2 cellular contexts compared by ENCODE assay signal in the genomic region with DNA sequence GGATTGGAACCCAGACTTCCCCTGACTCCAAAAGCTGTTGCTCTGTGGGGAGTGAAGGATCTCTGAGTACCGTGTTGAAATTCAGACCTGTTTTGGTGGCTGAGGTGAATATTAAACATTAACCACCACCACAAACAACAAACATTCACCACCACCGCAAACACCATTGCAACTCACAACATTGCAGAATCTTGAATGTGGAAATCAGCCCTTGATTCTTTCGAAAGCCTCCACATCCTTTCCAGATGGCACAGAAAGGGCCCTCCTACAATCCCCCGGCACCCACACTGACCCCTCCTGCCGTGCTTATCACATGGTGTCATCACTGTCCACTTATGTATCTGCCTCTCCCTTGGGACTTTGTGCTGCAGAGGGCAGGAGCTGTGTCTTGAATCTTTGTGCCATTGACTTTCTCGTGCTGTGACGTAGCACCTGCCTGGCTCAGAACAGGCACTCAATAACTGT.
TF ChIP-seq lines count a peak whose summit lies in the region.

No MANE protein-coding gene starts in this region.

TF ChIP-seq in IMR-90, 13 proteins besides CTCF, POLR2A, EP300 and RAD21:
- TF ChIP-seq RCOR1 (IDR thresholded peaks at IDR 0.05; ENCODE audit: insufficient replicate concordance, low read length) (no peak), CEBPB (IDR thresholded peaks at IDR 0.05; ENCODE audit: low read depth, low read length) (peak; percentile 82)
TF ChIP-seq in IMR-90: peak in this region for 1.

TF ChIP-seq in WTC11, 78 proteins besides CTCF, POLR2A, EP300 and RAD21:
- TF ChIP-seq GRHL2 (CRISPR knock-in tag; IDR thresholded peaks at IDR 0.05; ENCODE audit: insufficient replicate concordance, severe bottlenecking) (no peak), HMGA2 (CRISPR knock-in tag; IDR thresholded peaks at IDR 0.05) (no peak), RORB (CRISPR knock-in tag; IDR thresholded peaks at IDR 0.05) (no peak), E2F5 (CRISPR knock-in tag; IDR thresholded peaks at IDR 0.05) (no peak), AR (CRISPR knock-in tag; IDR thresholded peaks at IDR 0.05) (no peak), ZNF219 (CRISPR knock-in tag; IDR thresholded peaks at IDR 0.05; ENCODE audit: borderline replicate concordance) (no peak), GABPB1 (CRISPR knock-in tag; IDR thresholded peaks at IDR 0.05) (peak; percentile 55)
- TF ChIP-seq, protein P1, sequence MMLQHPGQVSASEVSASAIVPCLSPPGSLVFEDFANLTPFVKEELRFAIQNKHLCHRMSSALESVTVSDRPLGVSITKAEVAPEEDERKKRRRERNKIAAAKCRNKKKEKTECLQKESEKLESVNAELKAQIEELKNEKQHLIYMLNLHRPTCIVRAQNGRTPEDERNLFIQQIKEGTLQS (CRISPR knock-in tag; conservative IDR thresholded peaks at IDR 0.05) = no peak
- TF ChIP-seq, protein P2, sequence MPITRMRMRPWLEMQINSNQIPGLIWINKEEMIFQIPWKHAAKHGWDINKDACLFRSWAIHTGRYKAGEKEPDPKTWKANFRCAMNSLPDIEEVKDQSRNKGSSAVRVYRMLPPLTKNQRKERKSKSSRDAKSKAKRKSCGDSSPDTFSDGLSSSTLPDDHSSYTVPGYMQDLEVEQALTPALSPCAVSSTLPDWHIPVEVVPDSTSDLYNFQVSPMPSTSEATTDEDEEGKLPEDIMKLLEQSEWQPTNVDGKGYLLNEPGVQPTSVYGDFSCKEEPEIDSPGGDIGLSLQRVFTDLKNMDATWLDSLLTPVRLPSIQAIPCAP (CRISPR knock-in tag; IDR thresholded peaks at IDR 0.05) = no peak
